ENCODE assay signal across 22 cellular contexts in the genomic region with DNA sequence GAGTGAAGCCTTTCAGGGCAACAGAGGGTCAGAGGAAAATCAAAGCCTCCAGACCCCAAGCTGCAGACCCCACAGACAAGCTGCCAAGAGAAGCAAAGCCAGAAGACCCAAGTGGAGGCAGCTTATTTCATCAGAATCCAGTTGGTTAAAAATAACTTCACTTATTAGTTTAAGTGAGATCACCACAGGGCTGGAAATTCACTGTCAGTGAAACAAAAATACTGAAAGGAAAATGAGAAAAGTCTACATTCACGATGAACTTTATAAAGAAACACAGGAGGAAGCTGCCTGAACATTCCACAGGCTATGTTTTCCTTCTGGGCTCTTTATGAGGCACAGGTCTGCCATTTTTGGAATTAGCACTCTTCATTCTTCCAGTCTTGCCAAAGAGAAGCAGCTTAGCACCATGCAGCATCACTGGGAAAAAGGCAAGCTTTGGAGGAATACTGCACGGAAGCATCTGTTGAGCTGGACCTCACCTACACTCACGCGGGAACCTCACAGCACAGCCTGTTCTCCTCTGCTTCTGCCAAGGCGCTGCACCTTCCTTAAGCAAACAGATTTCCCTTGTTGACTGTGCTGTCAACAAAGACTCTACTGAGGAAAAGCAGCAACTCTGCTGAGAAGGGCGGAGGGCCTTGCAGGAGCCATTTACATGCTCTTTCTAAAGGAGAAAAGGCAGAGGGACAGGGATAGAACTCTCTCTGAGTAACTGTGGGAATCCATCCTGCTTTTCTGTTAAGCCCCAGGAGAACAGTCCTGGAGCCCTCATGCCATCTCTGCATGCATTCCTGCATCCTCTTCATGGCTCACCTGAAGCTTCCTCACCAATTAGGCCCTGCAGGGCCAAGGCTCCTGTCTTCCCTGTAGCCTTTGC. TPM values are rescaled to one million over a fixed set of nuclear protein-coding genes. Genes with fewer than 3 reads are reported as not detected.
DNase-seq lines count a peak whose midpoint lies in the region; ATAC-seq and TF ChIP-seq lines count a peak whose summit lies in the region.
"Had no signal": no experiment of that assay in that cellular context is flagged by ENCODE, and none has a peak within 500 bp of the region (broad histone marks: within the 10 kb centered on the region; RNA-seq: fewer than 3 reads in every experiment).

No MANE protein-coding gene starts in this region.

- intact Hi-C loops in posterior cingulate gyrus (cut with DNase I): no loop called here

- no peaks in the 10 kb centered on the region for H3K9me3 Mint-ChIP-seq in stimulated activated memory B cell treated with anti-CD40 and anti-IgM and Interleukin-4, amounts not matched to agents 10 μg/mL and 1 μg/mL and 100 μg/mL, for 72 hours
- no peaks in the 10 kb centered on the region for H3K9me3 Mint-ChIP-seq in HFFc6
- H3K9me3 Mint-ChIP-seq: CD8-positive, alpha-beta memory T cell had no signal

- H3K27ac Mint-ChIP-seq in stimulated activated memory B cell treated with anti-CD40 and anti-IgM and Interleukin-4, amounts not matched to agents 10 μg/mL and 1 μg/mL and 100 μg/mL, for 72 hours: no peak overlapping the region
- H3K27ac Mint-ChIP-seq in HFFc6: no peak overlapping the region
- H3K27ac Mint-ChIP-seq: activated CD4-positive, alpha-beta T cell treated with anti-CD3 and anti-CD28 coated beads for 36 hours; CD8-positive, alpha-beta memory T cell had no signal

- no peaks in the 10 kb centered on the region for H3K27me3 Mint-ChIP-seq in stimulated activated memory B cell treated with anti-CD40 and anti-IgM and Interleukin-4, amounts not matched to agents 10 μg/mL and 1 μg/mL and 100 μg/mL, for 72 hours
- peaks cover 32% of the 10 kb centered on the region for H3K27me3 Mint-ChIP-seq in HFFc6 (ENCODE audit: insufficient read depth)

- no peak overlapping the region for H3K4me3 ChIP-seq in fibroblast of villous mesenchyme (ENCODE audit: low read depth, low read length)
- H3K4me3 ChIP-seq: esophagus muscularis mucosa, GM12878, ovary, SJSA1, vagina had no signal

- H3K36me3 Mint-ChIP-seq in stimulated activated memory B cell treated with anti-CD40 and anti-IgM and Interleukin-4, amounts not matched to agents 10 μg/mL and 1 μg/mL and 100 μg/mL, for 72 hours: no peaks in the 10 kb centered on the region
- H3K36me3 Mint-ChIP-seq in HFFc6 (ENCODE audit: low read depth): no peaks in the 10 kb centered on the region
- H3K36me3 Mint-ChIP-seq: CD8-positive, alpha-beta memory T cell had no signal

- DNase-seq in EH (ENCODE audit: low read depth) (peak; percentile 73), fibroblast of villous mesenchyme (ENCODE audit: low read depth) (peak; percentile 1), posterior cingulate gyrus (peak in 9 of 10 donors; percentile 9 to 87 (median 52)), HFFc6 (no peak)
- no peak for DNase-seq in effector CD4-positive, alpha-beta T cell
- DNase-seq: activated CD4-positive, alpha-beta T cell treated with anti-CD3 and anti-CD28 coated beads for 36 hours; activated CD8-positive, alpha-beta memory T cell treated with anti-CD3 and anti-CD28 coated beads, Interleukin-2, amount 50 U/mL, for 4 hours; CD8-positive, alpha-beta memory T cell; dermis blood vessel endothelial cell; head of caudate nucleus; islet precursor cell; NCI-H446 treated with DMSO at 0.1 percent for 48 hours; ovary; T-helper 9 cell had no signal

- no peak for TF ChIP-seq CTCF in fibroblast of villous mesenchyme (IDR thresholded peaks at IDR 0.05; ENCODE audit: insufficient read depth, low read depth, low read length)
- no peak for TF ChIP-seq CTCF in HFFc6 (IDR thresholded peaks at IDR 0.05)

- ATAC-seq in SK-N-SH treated with all-trans-retinoic acid at 6 μM for 48 hours (peak; percentile 21; the same call in 2 of the 3 replicates), HG02973 (IDR thresholded peaks at IDR 0.05; ENCODE audit: unreplicated experiment) (no peak)
- ATAC-seq in stimulated activated memory B cell treated with anti-CD40 and anti-IgM and Interleukin-4, amounts not matched to agents 10 μg/mL and 1 μg/mL and 100 μg/mL, for 72 hours: no peak
- ATAC-seq: activated CD4-positive, alpha-beta T cell treated with anti-CD3 and anti-CD28 coated beads for 36 hours; GM12878 had no signal

- H3K4me3 Mint-ChIP-seq in stimulated activated memory B cell treated with anti-CD40 and anti-IgM and Interleukin-4, amounts not matched to agents 10 μg/mL and 1 μg/mL and 100 μg/mL, for 72 hours: no peak overlapping the region
- no peak overlapping the region for H3K4me3 Mint-ChIP-seq in HFFc6
- H3K4me3 Mint-ChIP-seq: activated CD4-positive, alpha-beta T cell treated with anti-CD3 and anti-CD28 coated beads for 36 hours; CD8-positive, alpha-beta memory T cell had no signal

- H3K4me1 Mint-ChIP-seq in stimulated activated memory B cell treated with anti-CD40 and anti-IgM and Interleukin-4, amounts not matched to agents 10 μg/mL and 1 μg/mL and 100 μg/mL, for 72 hours: no peaks in the 10 kb centered on the region
- no peaks in the 10 kb centered on the region for H3K4me1 Mint-ChIP-seq in HFFc6 (ENCODE audit: low read depth)
- H3K4me1 Mint-ChIP-seq: activated CD4-positive, alpha-beta T cell treated with anti-CD3 and anti-CD28 coated beads for 36 hours; CD8-positive, alpha-beta memory T cell had no signal

TF ChIP-seq in SK-N-SH treated with all-trans-retinoic acid at 6 μM for 48 hours, 23 proteins besides CTCF, POLR2A, EP300 and RAD21:
- TF ChIP-seq ZFP30 (CRISPR knock-in tag; IDR thresholded peaks at IDR 0.05) (no peak), RARB (CRISPR knock-in tag; IDR thresholded peaks at IDR 0.05) (no peak), ZNF8 (CRISPR knock-in tag; IDR thresholded peaks at IDR 0.05) (no peak)
TF ChIP-seq in SK-N-SH treated with all-trans-retinoic acid at 6 μM for 48 hours: peak in this region for 0.

RNA-seq across cellular contexts. Expression of gene SUSD5, which starts 15.8 kb away (rescaled TPM):
- total RNA-seq in fibroblast of villous mesenchyme: 1.3 and 2.2 TPM in 2 replicates
- under 1 TPM; 0.33 to 0.74 (median 0.43) TPM for total RNA-seq in HFFc6 (2021; fragmentation: NEBNext Ultra II Directional; extraction: Animal tissue kit (Norgen Biotek cat#: 25700))
- total RNA-seq: activated CD4-positive, alpha-beta T cell treated with anti-CD3 and anti-CD28 coated beads for 36 hours; CD8-positive, alpha-beta memory T cell; OCI-LY7 had no signal

Comparison
In these comparisons a context has a peak if more than half of its experiments do, and no peak if none do; other contexts are left out.
1. DNase-seq: peak in EH (single experiment), fibroblast of villous mesenchyme (single experiment) and posterior cingulate gyrus (9 of 10); none in effector CD4-positive, alpha-beta T cell (single experiment) and HFFc6 (single experiment).